In the genomic region with DNA sequence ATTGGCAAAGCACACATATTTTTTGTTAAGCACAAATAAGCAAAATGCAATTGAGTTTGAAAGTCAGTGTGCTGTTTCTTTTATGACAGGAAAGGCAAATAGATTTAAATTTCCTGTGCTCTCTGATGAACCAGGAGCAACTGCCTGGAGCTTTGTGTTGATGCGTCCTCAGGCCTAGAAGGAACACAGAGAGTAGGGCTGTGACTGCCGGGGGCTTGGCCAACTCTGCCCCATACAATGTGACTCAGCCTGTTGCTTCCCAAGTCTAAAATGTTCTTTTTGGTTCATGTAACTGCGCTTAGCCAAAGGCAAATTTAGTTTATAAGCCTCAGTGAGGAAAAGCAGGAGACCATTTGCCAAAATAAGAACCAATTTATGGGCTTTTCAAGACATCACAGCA, we compare ENCODE assay signal across 2 cellular contexts.
TF ChIP-seq lines count a peak whose summit lies in the region.

No MANE protein-coding gene starts in this region.

TF ChIP-seq in endothelial cell of umbilical vein, 7 proteins besides CTCF, POLR2A, EP300 and RAD21:
- TF ChIP-seq FOS (IDR thresholded peaks at IDR 0.05; ENCODE audit: borderline replicate concordance, insufficient read depth, low read length) (no peak), JUN (IDR thresholded peaks at IDR 0.05; ENCODE audit: borderline replicate concordance, insufficient read depth, insufficient read length, low read depth) (no peak), EZH2 (IDR thresholded peaks at IDR 0.05; ENCODE audit: borderline replicate concordance, low read depth, low read length, severe bottlenecking) (no peak), POLR2AphosphoS5 (IDR thresholded peaks at IDR 0.05; ENCODE audit: insufficient read depth, low read depth, low read length) (no peak)

TF ChIP-seq in SK-N-SH treated with all-trans-retinoic acid at 6 μM for 48 hours, 23 proteins besides CTCF, POLR2A, EP300 and RAD21:
- TF ChIP-seq, protein P1, sequence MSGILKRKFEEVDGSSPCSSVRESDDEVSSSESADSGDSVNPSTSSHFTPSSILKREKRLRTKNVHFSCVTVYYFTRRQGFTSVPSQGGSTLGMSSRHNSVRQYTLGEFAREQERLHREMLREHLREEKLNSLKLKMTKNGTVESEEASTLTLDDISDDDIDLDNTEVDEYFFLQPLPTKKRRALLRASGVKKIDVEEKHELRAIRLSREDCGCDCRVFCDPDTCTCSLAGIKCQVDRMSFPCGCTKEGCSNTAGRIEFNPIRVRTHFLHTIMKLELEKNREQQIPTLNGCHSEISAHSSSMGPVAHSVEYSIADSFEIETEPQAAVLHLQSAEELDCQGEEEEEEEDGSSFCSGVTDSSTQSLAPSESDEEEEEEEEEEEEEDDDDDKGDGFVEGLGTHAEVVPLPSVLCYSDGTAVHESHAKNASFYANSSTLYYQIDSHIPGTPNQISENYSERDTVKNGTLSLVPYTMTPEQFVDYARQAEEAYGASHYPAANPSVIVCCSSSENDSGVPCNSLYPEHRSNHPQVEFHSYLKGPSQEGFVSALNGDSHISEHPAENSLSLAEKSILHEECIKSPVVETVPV (CRISPR knock-in tag; IDR thresholded peaks at IDR 0.05), result no peak
- TF ChIP-seq RARB (CRISPR knock-in tag; IDR thresholded peaks at IDR 0.05), result no peak
- no peak for TF ChIP-seq ESRRG (CRISPR knock-in tag; IDR thresholded peaks at IDR 0.05)
- no peak for TF ChIP-seq ZNF8 (CRISPR knock-in tag; IDR thresholded peaks at IDR 0.05)
- TF ChIP-seq GLIS3 (CRISPR knock-in tag; IDR thresholded peaks at IDR 0.05), result no peak
- no peak for TF ChIP-seq TOX (CRISPR knock-in tag; IDR thresholded peaks at IDR 0.05; ENCODE audit: borderline replicate concordance)
- TF ChIP-seq ARNTL (CRISPR knock-in tag; IDR thresholded peaks at IDR 0.05; ENCODE audit: borderline replicate concordance, low read depth), result no peak
